Comparison of ENCODE assay signal across 10 cellular contexts in the genomic region with DNA sequence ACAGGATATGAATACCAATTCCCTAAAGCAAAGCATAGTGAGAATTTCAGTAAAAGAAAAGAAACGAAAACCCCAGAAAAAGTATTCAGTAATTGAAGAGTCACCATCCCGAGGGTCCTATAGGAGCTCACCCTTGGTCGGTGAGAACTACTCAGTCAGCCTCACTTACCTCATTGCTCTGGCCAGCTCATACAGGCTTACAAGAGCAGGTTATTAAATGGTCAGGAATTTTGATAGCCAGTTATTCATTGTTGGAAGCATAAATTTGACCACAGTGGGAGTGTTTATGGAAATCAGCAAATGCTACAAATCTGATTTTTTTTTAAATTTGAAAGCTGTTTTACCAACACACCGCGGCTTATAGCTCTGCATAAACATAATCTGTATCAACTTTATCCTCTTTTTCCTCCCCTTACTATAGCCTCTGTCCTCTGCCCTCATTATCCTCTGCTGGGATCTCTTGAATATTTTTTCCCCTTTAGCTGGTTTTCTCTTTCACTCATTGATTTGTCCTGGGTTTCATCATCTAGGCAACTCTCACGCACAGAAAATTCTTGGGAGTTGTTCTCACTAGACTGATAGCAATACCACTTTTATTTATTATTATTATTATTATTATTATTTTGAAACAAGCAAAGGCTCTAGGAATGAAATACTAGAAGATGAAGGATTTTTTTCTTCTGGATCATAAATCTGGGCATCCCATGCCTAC. TPM values are rescaled to one million over a fixed set of nuclear protein-coding genes. Genes with fewer than 3 reads are reported as not detected.
DNase-seq lines count a peak whose midpoint lies in the region; ATAC-seq and TF ChIP-seq lines count a peak whose summit lies in the region.
"Had no signal": no experiment of that assay in that cellular context is flagged by ENCODE, and none has a peak within 500 bp of the region (broad histone marks: within the 10 kb centered on the region; RNA-seq: fewer than 3 reads in every experiment).

No MANE protein-coding gene starts in this region.

- no peak overlapping the region for H2BK12ac ChIP-seq in neuronal stem cell (ENCODE audit: low read length)

- no peak overlapping the region for H3K4ac ChIP-seq in neuronal stem cell (ENCODE audit: low read length)

- H3K9me3 Mint-ChIP-seq in endothelial cell (ENCODE audit: unreplicated experiment), result no peaks in the 10 kb centered on the region
- H3K9me3 Mint-ChIP-seq: T-helper 1 cell treated with Interleukin-12 subunit alpha and Interleukin-12 subunit beta and Interleukin-4 antibody, amounts not matched to agents 30 μg/mL and 1 μg/mL, for 36 hours had no signal

- no peak overlapping the region for H3K4me2 ChIP-seq in neuronal stem cell (ENCODE audit: insufficient read depth, low read length, poor library complexity, severe bottlenecking)

- H2BK15ac ChIP-seq in neuronal stem cell (ENCODE audit: low read length), result no peak overlapping the region

- no peak overlapping the region for H3K18ac ChIP-seq in neuronal stem cell (ENCODE audit: low read length)

- H3K27me3 Mint-ChIP-seq in endothelial cell (ENCODE audit: unreplicated experiment), result no peaks in the 10 kb centered on the region

- TF ChIP-seq CTCF in AG09319 (IDR thresholded peaks at IDR 0.05; ENCODE audit: low read depth, low read length), result no peak
- TF ChIP-seq CTCF in endothelial cell (IDR thresholded peaks at IDR 0.05; ENCODE audit: unreplicated experiment), result no peak
- TF ChIP-seq CTCF in GM20000 (IDR thresholded peaks at IDR 0.05; ENCODE audit: extremely low read depth, missing control alignments), result no peak

- H3K79me1 ChIP-seq in neuronal stem cell (ENCODE audit: low read depth, low read length), result no peaks in the 10 kb centered on the region

- H3K4me1 Mint-ChIP-seq in endothelial cell (ENCODE audit: unreplicated experiment), result peaks cover 18% of the 10 kb centered on the region

- H4K91ac ChIP-seq in neuronal stem cell (ENCODE audit: low read depth, low read length, poor library complexity), result no peak overlapping the region

- no peak overlapping the region for H2AK5ac ChIP-seq in neuronal stem cell (ENCODE audit: low read depth, low read length)

- no peak overlapping the region for H2BK120ac ChIP-seq in neuronal stem cell (ENCODE audit: low read depth, low read length)

- H3K9me3 ChIP-seq in neuronal stem cell (replicated peaks in 1 of 2; ENCODE audit: control insufficient read depth in 2 of 2, insufficient read depth in 1 of 2, low read depth in 1 of 2, low read length in 2 of 2), result no peaks in the 10 kb centered on the region

- no peak overlapping the region for H3K27ac ChIP-seq in neuronal stem cell (replicated peaks; ENCODE audit: low read length)

- no peak overlapping the region for H4K8ac ChIP-seq in neuronal stem cell (ENCODE audit: low read depth, low read length)

- no peaks in the 10 kb centered on the region for H3K36me3 ChIP-seq in neuronal stem cell (replicated peaks in 1 of 2; ENCODE audit: control insufficient read depth in 2 of 2, insufficient read depth in 2 of 2, low read length in 2 of 2)

- no peak overlapping the region for H3K4me3 ChIP-seq in neuronal stem cell (ENCODE audit: low read length in 2 of 2)

- no peak overlapping the region for H3K4me3 Mint-ChIP-seq in endothelial cell (ENCODE audit: unreplicated experiment)
- H3K4me3 Mint-ChIP-seq: T-helper 1 cell treated with Interleukin-12 subunit alpha and Interleukin-12 subunit beta and Interleukin-4 antibody, amounts not matched to agents 30 μg/mL and 1 μg/mL, for 36 hours had no signal

- H3K14ac ChIP-seq in neuronal stem cell (ENCODE audit: low read length), result no peak overlapping the region

- no CpG with 5 or more reads among the region's 6 CpGs for WGBS in neuronal stem cell (ENCODE audit: extremely low coverage in 2 of 2, insufficient read length in 2 of 2, insufficient replicate concordance in 1 of 2), 2 donors

- H3K27ac Mint-ChIP-seq in endothelial cell (ENCODE audit: unreplicated experiment), result peak overlapping the region; percentile 90
- H3K27ac Mint-ChIP-seq: T-helper 1 cell treated with Interleukin-12 subunit alpha and Interleukin-12 subunit beta and Interleukin-4 antibody, amounts not matched to agents 30 μg/mL and 1 μg/mL, for 36 hours had no signal

- peak overlapping the region; percentile 8 for H2AFZ ChIP-seq in neuronal stem cell (ENCODE audit: low read length)

- no peak overlapping the region for H2BK5ac ChIP-seq in neuronal stem cell (ENCODE audit: low read length)

- no peak for ATAC-seq in HG03045 (IDR thresholded peaks at IDR 0.05; ENCODE audit: unreplicated experiment)

- no peaks in the 10 kb centered on the region for H3K36me3 Mint-ChIP-seq in endothelial cell (ENCODE audit: low read depth, unreplicated experiment)

- no peak overlapping the region for H3K9ac ChIP-seq in neuronal stem cell (ENCODE audit: low read depth, low read length, poor library complexity)

- DNase-seq in AG09319 (ENCODE audit: extremely low read depth, low read depth), result peak; percentile 41
- peak; percentile 85 for DNase-seq in NCI-H460 (ENCODE audit: extremely low read depth, low read depth)
- DNase-seq in endothelial cell (ENCODE audit: low spot score), result no peak
- no peak for DNase-seq in neuronal stem cell (ENCODE audit: low spot score)
- no peak for DNase-seq in NCI-H2227 (lab: John Stamatoyannopoulos, UW; ENCODE audit: unreplicated experiment)
- DNase-seq in GM20000 (ENCODE audit: low spot score), result no peak
- DNase-seq in islet precursor cell, result no peak
- DNase-seq: NCI-H1048 had no signal

- peaks cover 0 to 17% of the 10 kb centered on the region in 2 donors for H3K4me1 ChIP-seq in neuronal stem cell (ENCODE audit: control insufficient read depth in 2 of 2, insufficient read depth in 1 of 2, low read depth in 1 of 2, low read length in 2 of 2)

- H3K27me3 ChIP-seq in neuronal stem cell (ENCODE audit: control insufficient read depth in 3 of 3, insufficient read depth in 3 of 3, low read depth in 1 of 3, low read length in 3 of 3), result no peaks in the 10 kb centered on the region

- H3K23ac ChIP-seq in neuronal stem cell (ENCODE audit: low read depth, low read length, poor library complexity), result no peak overlapping the region

RNA-seq across cellular contexts. Expression of a gene that starts 11.1 kb away (rescaled TPM):
- total RNA-seq in NCI-H460 (2014; rRNA removed; shearing (Covaris generic)), result 95.2 and 101 TPM in 2 replicates
- 105 and 133 TPM in 2 replicates for polyA plus RNA-seq in NCI-H460 (2014; cell fraction: nucleus; rRNA removed)
- total RNA-seq in endothelial cell (ENCODE audit: unreplicated experiment), result 4.0 TPM
- 0.25 TPM for polyA plus RNA-seq in neuronal stem cell (2013, experiment 1 of 2)
- 0.28 TPM for polyA plus RNA-seq in neuronal stem cell (2013, experiment 2 of 2)

RNA-seq across cellular contexts. Expression of a gene that starts 47.9 kb away (rescaled TPM):
- total RNA-seq in NCI-H460 (2014; rRNA removed; shearing (Covaris generic)), result 48.9 and 57.6 TPM in 2 replicates
- polyA plus RNA-seq in NCI-H460 (2014; cell fraction: nucleus; rRNA removed), result 40.4 and 53.0 TPM in 2 replicates
- total RNA-seq in endothelial cell (ENCODE audit: unreplicated experiment), result 13.6 TPM
- polyA plus RNA-seq in neuronal stem cell (2013, experiment 1 of 2), result 8.4 TPM
- 8.6 TPM for polyA plus RNA-seq in neuronal stem cell (2013, experiment 2 of 2)

Comparison
In these comparisons a context has a peak if more than half of its experiments do, and no peak if none do; other contexts are left out.
1. DNase-seq: peak in AG09319 (single experiment) and NCI-H460 (single experiment); none in endothelial cell (single experiment), neuronal stem cell (single experiment), NCI-H2227 (single experiment), GM20000 (single experiment) and islet precursor cell (single experiment).
2. RNA of a gene that starts 11.1 kb away (total RNA-seq): 95.2 to 101 TPM in NCI-H460; 4.0 TPM in endothelial cell (single experiment); every median in the first group is over 10 times any median in the second.